Comparison of ENCODE assay signal across 24 cellular contexts in genomic region chr1:165674599-165674998, GRCh38.
"Had no signal": no experiment of that assay in that cellular context is flagged by ENCODE, and none has a peak within 500 bp of the region (broad histone marks: within the 10 kb centered on the region; RNA-seq: fewer than 3 reads in every experiment).

No MANE protein-coding gene starts in this region.

- H3K27ac ChIP-seq: ascending aorta, body of pancreas, cardiac muscle cell, PC-9 had no signal

- H3K4me3 ChIP-seq: ascending aorta, body of pancreas, cardiac muscle cell, PC-9 had no signal

- H3K27me3 ChIP-seq: ascending aorta, body of pancreas, cardiac muscle cell had no signal

- DNase-seq: activated CD4-positive, alpha-beta T cell treated with anti-CD3 and anti-CD28 coated beads for 4 hours; activated CD8-positive, alpha-beta memory T cell treated with anti-CD3 and anti-CD28 coated beads, Interleukin-2, amount 50 U/mL, for 48 hours; activated CD8-positive, alpha-beta T cell treated with anti-CD3 and anti-CD28 coated beads for 36 hours; activated naive CD4-positive, alpha-beta T cell; activated T-cell treated with anti-CD3 and anti-CD28 coated beads, Interleukin-2, amount 50 U/mL, for 1 hour; amniotic stem cell; body of pancreas; Karpas-422; MM.1S; NCI-H1092 treated with DMSO at 0.1 percent for 48 hours; NCI-H1417 treated with DMSO at 0.1 percent for 48 hours; NCI-H1694; NCI-H2029; NCI-H2107; NCI-H2171 treated with DMSO at 0.1 percent for 48 hours; NCI-H510A treated with DMSO at 0.1 percent for 48 hours; NCI-H69; NK-92 treated with Interleukin-12 subunit alpha and Interleukin-12 subunit beta, amount 100 ng/mL, for 24 hours; PC-9; SHP77 treated with DMSO at 0.1 percent for 48 hours; T-helper 17 cell; T-helper 9 cell had no signal
